1 cellular context compared by ENCODE assay signal in the genomic region with DNA sequence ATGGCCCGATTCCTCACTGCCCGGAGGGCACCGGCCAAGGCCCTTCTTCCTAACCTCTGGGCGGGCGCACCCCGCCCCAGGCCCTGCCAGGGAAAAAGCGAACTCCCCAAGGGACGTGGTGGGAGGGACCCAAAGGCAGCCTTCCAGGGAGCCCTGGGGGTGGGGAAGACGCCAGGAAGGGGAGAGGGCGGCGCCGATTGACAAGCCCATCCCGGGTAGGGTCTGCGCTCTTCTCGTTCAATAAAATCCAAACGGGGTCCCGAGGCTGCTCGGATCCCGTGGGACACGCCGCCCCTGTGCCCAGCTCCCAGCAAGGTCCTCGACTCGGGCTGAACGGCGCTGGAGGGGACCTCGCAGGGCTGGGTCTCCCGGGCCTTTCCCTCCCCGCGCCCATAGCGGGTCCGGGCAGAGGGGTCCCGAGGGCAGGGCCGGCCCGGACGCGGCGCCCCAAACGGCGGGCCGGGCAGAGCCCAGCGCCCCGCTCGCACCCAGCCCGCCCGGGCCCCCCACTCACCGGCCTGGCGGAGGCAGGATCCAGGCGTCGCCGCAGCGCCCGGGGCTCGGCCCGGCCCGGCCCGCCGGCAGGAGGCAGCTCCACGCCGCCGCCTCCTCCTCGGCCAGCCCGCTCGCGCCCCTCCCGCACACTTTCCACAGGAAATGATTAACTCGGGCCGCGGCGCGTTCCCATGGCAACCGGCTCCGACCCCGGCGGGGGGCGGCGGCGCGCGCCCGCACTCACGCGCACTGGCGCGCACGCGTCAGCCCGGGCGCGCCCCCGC.
TF ChIP-seq lines count a peak whose summit lies in the region.

A gene with protein sequence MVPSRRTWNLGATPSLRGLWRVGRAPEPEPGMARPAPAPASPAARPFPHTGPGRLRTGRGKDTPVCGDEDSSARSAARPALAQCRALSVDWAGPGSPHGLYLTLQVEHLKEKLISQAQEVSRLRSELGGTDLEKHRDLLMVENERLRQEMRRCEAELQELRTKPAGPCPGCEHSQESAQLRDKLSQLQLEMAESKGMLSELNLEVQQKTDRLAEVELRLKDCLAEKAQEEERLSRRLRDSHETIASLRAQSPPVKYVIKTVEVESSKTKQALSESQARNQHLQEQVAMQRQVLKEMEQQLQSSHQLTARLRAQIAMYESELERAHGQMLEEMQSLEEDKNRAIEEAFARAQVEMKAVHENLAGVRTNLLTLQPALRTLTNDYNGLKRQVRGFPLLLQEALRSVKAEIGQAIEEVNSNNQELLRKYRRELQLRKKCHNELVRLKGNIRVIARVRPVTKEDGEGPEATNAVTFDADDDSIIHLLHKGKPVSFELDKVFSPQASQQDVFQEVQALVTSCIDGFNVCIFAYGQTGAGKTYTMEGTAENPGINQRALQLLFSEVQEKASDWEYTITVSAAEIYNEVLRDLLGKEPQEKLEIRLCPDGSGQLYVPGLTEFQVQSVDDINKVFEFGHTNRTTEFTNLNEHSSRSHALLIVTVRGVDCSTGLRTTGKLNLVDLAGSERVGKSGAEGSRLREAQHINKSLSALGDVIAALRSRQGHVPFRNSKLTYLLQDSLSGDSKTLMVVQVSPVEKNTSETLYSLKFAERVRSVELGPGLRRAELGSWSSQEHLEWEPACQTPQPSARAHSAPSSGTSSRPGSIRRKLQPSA (minus strand): TSS at position 636 of the 779 bp plus-strand sequence. CDS start 4,248 bp downstream, outside the sequence.

TF ChIP-seq in SK-N-SH, 30 proteins besides CTCF, POLR2A, EP300 and RAD21 (continued from another document):
- TF ChIP-seq MXI1 (IDR thresholded peaks at IDR 0.05; ENCODE audit: low read depth, low read length) (no peak; the same call in 1 of the 2 replicates), ELF1 (IDR thresholded peaks at IDR 0.05) (no peak), POLR2AphosphoS5 (IDR thresholded peaks at IDR 0.05; ENCODE audit: low read depth, low read length) (no peak; the same call in 1 of the 2 replicates), SMC3 (IDR thresholded peaks at IDR 0.05; ENCODE audit: low read depth, low read length) (no peak), EZH2phosphoT487 (IDR thresholded peaks at IDR 0.05; ENCODE audit: borderline replicate concordance, low read depth) (no peak), FOSL2 (IDR thresholded peaks at IDR 0.05; ENCODE audit: borderline replicate concordance, low read depth) (peak; percentile 44; the same call in 1 of the 2 replicates), RXRA (IDR thresholded peaks at IDR 0.05; ENCODE audit: borderline replicate concordance, low read depth) (no peak), NRF1 (IDR thresholded peaks at IDR 0.05; ENCODE audit: low read depth, low read length) (peak; percentile 58), FOXM1 (IDR thresholded peaks at IDR 0.05; ENCODE audit: low read depth) (no peak), YY1 (IDR thresholded peaks at IDR 0.05; ENCODE audit: low read depth) (no peak), NFIC (IDR thresholded peaks at IDR 0.05; ENCODE audit: borderline replicate concordance) (no peak), TAF1 (IDR thresholded peaks at IDR 0.05; ENCODE audit: borderline replicate concordance, low read depth, low read length) (no peak), CHD2 (IDR thresholded peaks at IDR 0.05; ENCODE audit: low read length, partially characterized antibody) (no peak), JUND (IDR thresholded peaks at IDR 0.05) (no peak)
- TF ChIP-seq, protein P1, sequence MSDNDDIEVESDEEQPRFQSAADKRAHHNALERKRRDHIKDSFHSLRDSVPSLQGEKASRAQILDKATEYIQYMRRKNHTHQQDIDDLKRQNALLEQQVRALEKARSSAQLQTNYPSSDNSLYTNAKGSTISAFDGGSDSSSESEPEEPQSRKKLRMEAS (IDR thresholded peaks at IDR 0.05; ENCODE audit: low read depth), result 0 out of 2 replicates have a peak, but pooled peaks have one; percentile 7
- TF ChIP-seq, protein P2, sequence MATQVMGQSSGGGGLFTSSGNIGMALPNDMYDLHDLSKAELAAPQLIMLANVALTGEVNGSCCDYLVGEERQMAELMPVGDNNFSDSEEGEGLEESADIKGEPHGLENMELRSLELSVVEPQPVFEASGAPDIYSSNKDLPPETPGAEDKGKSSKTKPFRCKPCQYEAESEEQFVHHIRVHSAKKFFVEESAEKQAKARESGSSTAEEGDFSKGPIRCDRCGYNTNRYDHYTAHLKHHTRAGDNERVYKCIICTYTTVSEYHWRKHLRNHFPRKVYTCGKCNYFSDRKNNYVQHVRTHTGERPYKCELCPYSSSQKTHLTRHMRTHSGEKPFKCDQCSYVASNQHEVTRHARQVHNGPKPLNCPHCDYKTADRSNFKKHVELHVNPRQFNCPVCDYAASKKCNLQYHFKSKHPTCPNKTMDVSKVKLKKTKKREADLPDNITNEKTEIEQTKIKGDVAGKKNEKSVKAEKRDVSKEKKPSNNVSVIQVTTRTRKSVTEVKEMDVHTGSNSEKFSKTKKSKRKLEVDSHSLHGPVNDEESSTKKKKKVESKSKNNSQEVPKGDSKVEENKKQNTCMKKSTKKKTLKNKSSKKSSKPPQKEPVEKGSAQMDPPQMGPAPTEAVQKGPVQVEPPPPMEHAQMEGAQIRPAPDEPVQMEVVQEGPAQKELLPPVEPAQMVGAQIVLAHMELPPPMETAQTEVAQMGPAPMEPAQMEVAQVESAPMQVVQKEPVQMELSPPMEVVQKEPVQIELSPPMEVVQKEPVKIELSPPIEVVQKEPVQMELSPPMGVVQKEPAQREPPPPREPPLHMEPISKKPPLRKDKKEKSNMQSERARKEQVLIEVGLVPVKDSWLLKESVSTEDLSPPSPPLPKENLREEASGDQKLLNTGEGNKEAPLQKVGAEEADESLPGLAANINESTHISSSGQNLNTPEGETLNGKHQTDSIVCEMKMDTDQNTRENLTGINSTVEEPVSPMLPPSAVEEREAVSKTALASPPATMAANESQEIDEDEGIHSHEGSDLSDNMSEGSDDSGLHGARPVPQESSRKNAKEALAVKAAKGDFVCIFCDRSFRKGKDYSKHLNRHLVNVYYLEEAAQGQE (IDR thresholded peaks at IDR 0.05; ENCODE audit: low read depth, low read length), result no peak
- TF ChIP-seq, protein P3, sequence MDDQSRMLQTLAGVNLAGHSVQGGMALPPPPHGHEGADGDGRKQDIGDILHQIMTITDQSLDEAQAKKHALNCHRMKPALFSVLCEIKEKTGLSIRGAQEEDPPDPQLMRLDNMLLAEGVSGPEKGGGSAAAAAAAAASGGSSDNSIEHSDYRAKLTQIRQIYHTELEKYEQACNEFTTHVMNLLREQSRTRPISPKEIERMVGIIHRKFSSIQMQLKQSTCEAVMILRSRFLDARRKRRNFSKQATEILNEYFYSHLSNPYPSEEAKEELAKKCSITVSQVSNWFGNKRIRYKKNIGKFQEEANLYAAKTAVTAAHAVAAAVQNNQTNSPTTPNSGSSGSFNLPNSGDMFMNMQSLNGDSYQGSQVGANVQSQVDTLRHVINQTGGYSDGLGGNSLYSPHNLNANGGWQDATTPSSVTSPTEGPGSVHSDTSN (IDR thresholded peaks at IDR 0.05), result no peak
